In the genomic region with DNA sequence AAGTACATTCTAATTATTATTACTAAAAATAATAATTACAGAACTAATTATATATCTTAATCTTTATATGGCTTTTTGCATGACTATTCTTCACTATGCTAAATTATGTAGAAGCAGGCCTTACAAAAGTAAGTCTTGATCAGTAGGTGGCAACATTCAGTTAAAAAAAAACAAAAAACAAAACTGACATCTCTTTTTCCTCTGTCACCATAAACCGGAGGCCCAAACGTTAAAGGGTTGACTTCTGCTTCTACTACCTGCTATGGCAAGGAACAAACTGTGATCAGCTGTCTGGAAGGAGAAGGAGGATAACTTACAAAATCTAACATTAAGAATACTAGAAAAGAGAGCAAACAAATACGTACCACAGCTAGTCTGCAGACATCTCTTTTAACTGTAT, we compare ENCODE assay signal across 14 cellular contexts.
DNase-seq lines count a peak whose midpoint lies in the region; TF ChIP-seq lines count a peak whose summit lies in the region.
"Had no signal": no experiment of that assay in that cellular context is flagged by ENCODE, and none has a peak within 500 bp of the region (broad histone marks: within the 10 kb centered on the region; RNA-seq: fewer than 3 reads in every experiment).

No MANE protein-coding gene starts in this region.

- H3K27me3 ChIP-seq in cardiac muscle cell (no peaks in the 10 kb centered on the region), left ventricle myocardium inferior (ENCODE audit: low read depth) (no peaks in the 10 kb centered on the region), OCI-LY3 (ENCODE audit: low read depth, low read length) (no peaks in the 10 kb centered on the region)
- H3K27me3 ChIP-seq: suprapubic skin had no signal

- peak overlapping the region; percentile 96 for H2AFZ ChIP-seq in OCI-LY3 (ENCODE audit: low read depth, low read length)

- intact Hi-C loops in left ventricle myocardium inferior (cut with micrococcal nuclease), result no loop called here

- H3K4me2 ChIP-seq in OCI-LY3 (ENCODE audit: low read length), result peak overlapping the region; percentile 35

- H3K36me3 ChIP-seq in cardiac muscle cell (no peaks in the 10 kb centered on the region), left ventricle myocardium inferior (no peaks in the 10 kb centered on the region), OCI-LY3 (replicated peaks; ENCODE audit: low read depth, low read length) (no peaks in the 10 kb centered on the region)
- H3K36me3 ChIP-seq: HAP-1, suprapubic skin had no signal

- no peaks in the 10 kb centered on the region for H4K20me1 ChIP-seq in OCI-LY3 (ENCODE audit: insufficient read depth, low read length)

- H3K79me2 ChIP-seq in OCI-LY3 (ENCODE audit: low read length), result no peaks in the 10 kb centered on the region

- no peak overlapping the region for H3K4me3 ChIP-seq in cardiac muscle cell
- H3K4me3 ChIP-seq in left ventricle myocardium inferior, result no peak overlapping the region
- no peak overlapping the region for H3K4me3 ChIP-seq in OCI-LY3 (ENCODE audit: low read length)
- no peak overlapping the region for H3K4me3 ChIP-seq in fibroblast of the aortic adventitia (ENCODE audit: low read depth, low read length)
- H3K4me3 ChIP-seq: HAP-1, suprapubic skin had no signal

- DNase-seq in cardiac muscle cell (ENCODE audit: low read depth in 1 of 2, low spot score in 1 of 2) (peak; percentile 12 to 16), left ventricle myocardium inferior (no peak), fibroblast of the aortic adventitia (ENCODE audit: low read depth) (peak; percentile 20), NCI-H146 (lab: John Stamatoyannopoulos, UW) (no peak), UCSD-AML1 (lab: John Stamatoyannopoulos, UW; ENCODE audit: unreplicated experiment) (no peak), cerebellar nuclear complex (lab: John Stamatoyannopoulos, UW) (no peak)
- DNase-seq in central memory CD4-positive, alpha-beta T cell, result no peak
- DNase-seq: activated CD4-positive, alpha-beta memory T cell treated with anti-CD3 and anti-CD28 coated beads for 36 hours; KG1; mammary epithelial cell; NCI-H345 had no signal

- peak; percentile 12 for TF ChIP-seq CTCF in cardiac muscle cell (IDR thresholded peaks at IDR 0.05; ENCODE audit: low read depth, low read length)
- no peak for TF ChIP-seq CTCF in left ventricle myocardium inferior (IDR thresholded peaks at IDR 0.05; ENCODE audit: borderline replicate concordance)
- peak; percentile 47 for TF ChIP-seq CTCF in OCI-LY3 (IDR thresholded peaks at IDR 0.05; ENCODE audit: low read depth, low read length)
- no peak for TF ChIP-seq CTCF in fibroblast of the aortic adventitia (IDR thresholded peaks at IDR 0.05; ENCODE audit: insufficient read depth, low read length)

- no peak overlapping the region for H3K9ac ChIP-seq in OCI-LY3 (ENCODE audit: low read length)

- H3K9me3 ChIP-seq in cardiac muscle cell (ENCODE audit: low read depth) (no peaks in the 10 kb centered on the region), left ventricle myocardium inferior (replicated peaks) (no peaks in the 10 kb centered on the region), OCI-LY3 (ENCODE audit: insufficient read depth, low read length) (no peaks in the 10 kb centered on the region)
- H3K9me3 ChIP-seq: HAP-1, suprapubic skin had no signal

- H3K27ac ChIP-seq in cardiac muscle cell, result no peak overlapping the region
- no peak overlapping the region for H3K27ac ChIP-seq in left ventricle myocardium inferior (replicated peaks)
- no peak overlapping the region for H3K27ac ChIP-seq in OCI-LY3 (ENCODE audit: low read length)
- H3K27ac ChIP-seq: suprapubic skin had no signal

- peaks cover 8% of the 10 kb centered on the region for H3K4me1 ChIP-seq in cardiac muscle cell (ENCODE audit: low read depth)
- no peaks in the 10 kb centered on the region for H3K4me1 ChIP-seq in left ventricle myocardium inferior
- H3K4me1 ChIP-seq in OCI-LY3 (ENCODE audit: low read length), result peaks cover 4% of the 10 kb centered on the region; the same call in 1 of the 2 replicates
- H3K4me1 ChIP-seq: HAP-1, suprapubic skin had no signal

Comparison
In these comparisons a context has a peak if more than half of its experiments do, and no peak if none do; other contexts are left out.
1. DNase-seq: peak in cardiac muscle cell (2 of 2) and fibroblast of the aortic adventitia (single experiment); none in left ventricle myocardium inferior (single experiment), NCI-H146 (single experiment), UCSD-AML1 (single experiment), central memory CD4-positive, alpha-beta T cell (single experiment) and cerebellar nuclear complex (0 of 2).
2. CTCF ChIP-seq: peak in cardiac muscle cell (single experiment) and OCI-LY3 (single experiment); none in left ventricle myocardium inferior (single experiment) and fibroblast of the aortic adventitia (single experiment).